Comparison of ENCODE assay signal across 1 cellular context in the genomic region with DNA sequence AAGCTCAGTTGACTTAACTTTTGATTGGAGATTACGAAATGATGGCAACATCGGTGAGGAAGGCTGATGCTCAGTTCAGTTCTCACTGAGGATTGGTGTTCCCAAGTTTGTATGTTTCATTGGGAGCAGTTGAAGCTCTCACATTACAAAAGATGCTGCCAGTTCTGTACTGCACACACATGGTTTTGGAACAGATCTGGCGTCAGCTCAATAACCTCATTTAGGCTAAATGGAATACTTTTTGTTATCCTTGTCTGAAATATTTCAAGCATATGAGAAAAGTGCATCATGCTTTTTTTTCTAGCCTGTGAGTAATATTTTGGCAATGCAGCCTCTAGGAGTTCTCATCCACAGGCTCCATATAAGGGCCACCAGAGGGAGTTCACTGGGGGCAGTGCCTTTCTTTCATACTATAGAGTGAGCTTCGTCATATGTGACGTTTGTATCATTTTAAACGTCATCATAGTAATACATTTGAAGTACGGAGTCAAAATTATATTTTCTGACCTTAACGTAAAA.
TF ChIP-seq lines count a peak whose summit lies in the region.

No MANE protein-coding gene starts in this region.

TF ChIP-seq in GM23338, 12 proteins besides CTCF, POLR2A, EP300 and RAD21 (continued from another document):
- TF ChIP-seq, protein P1, sequence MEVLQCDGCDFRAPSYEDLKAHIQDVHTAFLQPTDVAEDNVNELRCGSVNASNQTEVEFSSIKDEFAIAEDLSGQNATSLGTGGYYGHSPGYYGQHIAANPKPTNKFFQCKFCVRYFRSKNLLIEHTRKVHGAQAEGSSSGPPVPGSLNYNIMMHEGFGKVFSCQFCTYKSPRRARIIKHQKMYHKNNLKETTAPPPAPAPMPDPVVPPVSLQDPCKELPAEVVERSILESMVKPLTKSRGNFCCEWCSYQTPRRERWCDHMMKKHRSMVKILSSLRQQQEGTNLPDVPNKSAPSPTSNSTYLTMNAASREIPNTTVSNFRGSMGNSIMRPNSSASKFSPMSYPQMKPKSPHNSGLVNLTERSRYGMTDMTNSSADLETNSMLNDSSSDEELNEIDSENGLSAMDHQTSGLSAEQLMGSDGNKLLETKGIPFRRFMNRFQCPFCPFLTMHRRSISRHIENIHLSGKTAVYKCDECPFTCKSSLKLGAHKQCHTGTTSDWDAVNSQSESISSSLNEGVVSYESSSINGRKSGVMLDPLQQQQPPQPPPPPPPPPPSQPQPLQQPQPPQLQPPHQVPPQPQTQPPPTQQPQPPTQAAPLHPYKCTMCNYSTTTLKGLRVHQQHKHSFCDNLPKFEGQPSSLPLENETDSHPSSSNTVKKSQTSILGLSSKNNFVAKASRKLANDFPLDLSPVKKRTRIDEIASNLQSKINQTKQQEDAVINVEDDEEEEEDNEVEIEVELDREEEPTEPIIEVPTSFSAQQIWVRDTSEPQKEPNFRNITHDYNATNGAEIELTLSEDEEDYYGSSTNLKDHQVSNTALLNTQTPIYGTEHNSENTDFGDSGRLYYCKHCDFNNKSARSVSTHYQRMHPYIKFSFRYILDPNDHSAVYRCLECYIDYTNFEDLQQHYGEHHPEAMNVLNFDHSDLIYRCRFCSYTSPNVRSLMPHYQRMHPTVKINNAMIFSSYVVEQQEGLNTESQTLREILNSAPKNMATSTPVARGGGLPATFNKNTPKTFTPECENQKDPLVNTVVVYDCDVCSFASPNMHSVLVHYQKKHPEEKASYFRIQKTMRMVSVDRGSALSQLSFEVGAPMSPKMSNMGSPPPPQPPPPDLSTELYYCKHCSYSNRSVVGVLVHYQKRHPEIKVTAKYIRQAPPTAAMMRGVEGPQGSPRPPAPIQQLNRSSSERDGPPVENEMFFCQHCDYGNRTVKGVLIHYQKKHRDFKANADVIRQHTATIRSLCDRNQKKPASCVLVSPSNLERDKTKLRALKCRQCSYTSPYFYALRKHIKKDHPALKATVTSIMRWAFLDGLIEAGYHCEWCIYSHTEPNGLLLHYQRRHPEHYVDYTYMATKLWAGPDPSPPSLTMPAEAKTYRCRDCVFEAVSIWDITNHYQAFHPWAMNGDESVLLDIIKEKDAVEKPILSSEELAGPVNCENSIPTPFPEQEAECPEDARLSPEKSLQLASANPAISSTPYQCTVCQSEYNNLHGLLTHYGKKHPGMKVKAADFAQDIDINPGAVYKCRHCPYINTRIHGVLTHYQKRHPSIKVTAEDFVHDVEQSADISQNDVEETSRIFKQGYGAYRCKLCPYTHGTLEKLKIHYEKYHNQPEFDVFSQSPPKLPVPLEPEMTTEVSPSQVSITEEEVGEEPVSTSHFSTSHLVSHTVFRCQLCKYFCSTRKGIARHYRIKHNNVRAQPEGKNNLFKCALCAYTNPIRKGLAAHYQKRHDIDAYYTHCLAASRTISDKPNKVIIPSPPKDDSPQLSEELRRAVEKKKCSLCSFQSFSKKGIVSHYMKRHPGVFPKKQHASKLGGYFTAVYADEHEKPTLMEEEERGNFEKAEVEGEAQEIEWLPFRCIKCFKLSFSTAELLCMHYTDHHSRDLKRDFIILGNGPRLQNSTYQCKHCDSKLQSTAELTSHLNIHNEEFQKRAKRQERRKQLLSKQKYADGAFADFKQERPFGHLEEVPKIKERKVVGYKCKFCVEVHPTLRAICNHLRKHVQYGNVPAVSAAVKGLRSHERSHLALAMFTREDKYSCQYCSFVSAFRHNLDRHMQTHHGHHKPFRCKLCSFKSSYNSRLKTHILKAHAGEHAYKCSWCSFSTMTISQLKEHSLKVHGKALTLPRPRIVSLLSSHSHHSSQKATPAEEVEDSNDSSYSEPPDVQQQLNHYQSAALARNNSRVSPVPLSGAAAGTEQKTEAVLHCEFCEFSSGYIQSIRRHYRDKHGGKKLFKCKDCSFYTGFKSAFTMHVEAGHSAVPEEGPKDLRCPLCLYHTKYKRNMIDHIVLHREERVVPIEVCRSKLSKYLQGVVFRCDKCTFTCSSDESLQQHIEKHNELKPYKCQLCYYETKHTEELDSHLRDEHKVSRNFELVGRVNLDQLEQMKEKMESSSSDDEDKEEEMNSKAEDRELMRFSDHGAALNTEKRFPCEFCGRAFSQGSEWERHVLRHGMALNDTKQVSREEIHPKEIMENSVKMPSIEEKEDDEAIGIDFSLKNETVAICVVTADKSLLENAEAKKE (CRISPR knock-in tag; IDR thresholded peaks at IDR 0.05) = no peak
- TF ChIP-seq CREB1 (CRISPR knock-in tag; IDR thresholded peaks at IDR 0.05; ENCODE audit: low read depth) (no peak), STAT1 (IDR thresholded peaks at IDR 0.05; ENCODE audit: unreplicated experiment) (no peak), ZNF331 (CRISPR knock-in tag; IDR thresholded peaks at IDR 0.05; ENCODE audit: low read depth) (no peak), ZNF114 (CRISPR knock-in tag; IDR thresholded peaks at IDR 0.05) (no peak), JUNB (IDR thresholded peaks at IDR 0.05; ENCODE audit: unreplicated experiment) (no peak), EZH2phosphoT487 (IDR thresholded peaks at IDR 0.05; ENCODE audit: unreplicated experiment) (no peak), NANOG (IDR thresholded peaks at IDR 0.05; ENCODE audit: borderline replicate concordance) (no peak)
TF ChIP-seq in GM23338: peak in this region for 0.
